31 cellular contexts compared by ENCODE assay signal in the genomic region with DNA sequence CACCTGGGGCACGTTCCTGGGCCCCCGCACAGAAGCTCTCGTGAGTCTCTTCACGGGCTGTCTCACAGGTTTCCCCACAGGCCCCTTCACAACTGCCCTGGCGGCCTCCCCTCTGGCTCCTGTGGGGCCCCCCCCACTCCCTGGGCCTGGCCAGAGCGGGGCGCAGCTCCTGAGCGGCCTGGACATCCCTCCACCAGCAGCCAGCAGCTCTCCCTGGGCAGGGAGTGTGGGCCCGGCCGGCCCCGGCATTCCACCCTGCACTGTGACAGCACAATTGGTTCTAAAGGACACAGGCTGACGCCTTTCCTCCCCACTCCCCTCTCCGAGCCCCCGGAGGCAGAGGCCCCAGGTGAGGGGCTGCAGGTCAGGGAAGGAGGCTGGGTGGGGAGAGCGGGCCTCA.
"Had no signal": no experiment of that assay in that cellular context is flagged by ENCODE, and none has a peak within 500 bp of the region (broad histone marks: within the 10 kb centered on the region; RNA-seq: fewer than 3 reads in every experiment).

No MANE protein-coding gene starts in this region.

- H3K4me1 ChIP-seq: adrenal gland, body of pancreas, breast epithelium had no signal

- H3K4me3 ChIP-seq: adrenal gland, body of pancreas, breast epithelium had no signal

- H3K9me3 ChIP-seq: adrenal gland, body of pancreas, breast epithelium had no signal

- H3K27ac ChIP-seq: adrenal gland, body of pancreas, brain microvascular endothelial cell, breast epithelium, VCaP had no signal

- ATAC-seq: activated CD8-positive, alpha-beta T cell treated with anti-CD3 and anti-CD28 coated beads for 36 hours; activated T-cell treated with anti-CD3 and anti-CD28 coated beads, Interleukin-2, amount 50 U/mL, for 4 hours; activated T-cell treated with anti-CD3 and anti-CD28 coated beads, Interleukin-2, amount 50 U/mL, for 72 hours; activated T-helper 17 cell treated with anti-CD3 and anti-CD28 coated beads, Interleukin-2, amount 50 U/mL, for 72 hours; body of pancreas had no signal

- H3K36me3 ChIP-seq: breast epithelium had no signal

- FAIRE-seq: astrocyte, TTC549 had no signal

- H3K27me3 ChIP-seq: adrenal gland, body of pancreas, brain microvascular endothelial cell, breast epithelium had no signal

- DNase-seq: activated B cell treated with CpG ODN at 0.5 μM for 24 hours; activated CD4-positive, alpha-beta memory T cell treated with anti-CD3 and anti-CD28 coated beads for 36 hours; activated CD4-positive, alpha-beta T cell treated with anti-CD3 and anti-CD28 coated beads for 4 hours; activated CD4-positive, alpha-beta T cell treated with anti-CD3 and anti-CD28 coated beads, Interleukin-2, amount 10 ng/mL, durations not matched to agents 24 days and 14 days; activated CD4-positive, alpha-beta T cell treated with anti-CD3 and anti-CD28 coated beads, Interleukin-2, amount 50 U/mL, for 1 hour; activated CD4-positive, alpha-beta T cell treated with anti-CD3 and anti-CD28 coated beads, Interleukin-2, amount 50 U/mL, for 4 hours; activated CD4-positive, CD25-positive, alpha-beta regulatory T cell treated with anti-CD3 and anti-CD28 coated beads, Interleukin-2, amount 50 U/mL, for 72 hours; activated CD8-positive, alpha-beta memory T cell treated with anti-CD3 and anti-CD28 coated beads, Interleukin-2, amount 50 U/mL, for 4 hours; activated CD8-positive, alpha-beta T cell treated with anti-CD3 and anti-CD28 coated beads for 36 hours; activated effector memory CD4-positive, alpha-beta T cell treated with anti-CD3 and anti-CD28 coated beads, Interleukin-2, amount 50 U/mL, for 16 hours; activated gamma-delta T cell treated with Interleukin-2 at 50 U/mL for 16 hours; activated naive CD4-positive, alpha-beta T cell; activated naive CD4-positive, alpha-beta T cell treated with anti-CD3 and anti-CD28 coated beads for 36 hours; activated naive CD4-positive, alpha-beta T cell treated with anti-CD3 and anti-CD28 coated beads, Interleukin-2, amount 50 U/mL, for 16 hours; activated naive CD8-positive, alpha-beta T cell treated with anti-CD3 and anti-CD28 coated beads for 36 hours; activated T-cell treated with anti-CD3 and anti-CD28 coated beads for 4 hours; activated T-cell treated with anti-CD3 and anti-CD28 coated beads, Interleukin-2, amount 50 U/mL, for 1 hour; activated T-cell treated with anti-CD3 and anti-CD28 coated beads, Interleukin-2, amount 50 U/mL, for 4 hours; activated T-cell treated with anti-CD3 and anti-CD28 coated beads, Interleukin-2, amount 50 U/mL, for 72 hours; adrenal gland; amniotic stem cell; body of pancreas; brain microvascular endothelial cell; central memory CD4-positive, alpha-beta T cell; T-helper 2 cell; T-helper 9 cell had no signal
